ENCODE assay signal across 8 cellular contexts in the genomic region with DNA sequence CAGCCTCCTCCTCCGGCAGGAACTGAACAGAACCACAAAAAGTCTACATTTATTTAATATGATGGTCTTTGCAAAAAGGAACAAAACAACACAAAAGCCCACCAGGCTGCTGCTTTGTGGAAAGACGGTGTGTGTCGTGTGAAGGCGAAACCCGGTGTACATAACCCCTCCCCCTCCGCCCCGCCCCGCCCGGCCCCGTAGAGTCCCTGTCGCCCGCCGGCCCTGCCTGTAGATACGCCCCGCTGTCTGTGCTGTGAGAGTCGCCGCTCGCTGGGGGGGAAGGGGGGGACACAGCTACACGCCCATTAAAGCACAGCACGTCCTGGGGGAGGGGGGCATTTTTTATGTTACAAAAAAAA.
DNase-seq lines count a peak whose midpoint lies in the region; ATAC-seq, FAIRE-seq and TF ChIP-seq lines count a peak whose summit lies in the region.

No MANE protein-coding gene starts in this region.

- ATAC-seq in HepG2: peak; percentile 36
- ATAC-seq in upper lobe of right lung: no peak
- no peak for ATAC-seq in HG02840 (IDR thresholded peaks at IDR 0.05; ENCODE audit: low FRiP score, unreplicated experiment)

- H3K27me3 ChIP-seq in HepG2 (ENCODE audit: control insufficient read depth in 1 of 2, insufficient read depth in 2 of 2, low read length in 2 of 2): peaks cover 16 to 74% of the 10 kb centered on the region in 2 experiments
- H3K27me3 ChIP-seq in upper lobe of right lung: peaks cover 84% of the 10 kb centered on the region

- no peaks in the 10 kb centered on the region for H3K79me2 ChIP-seq in HepG2 (ENCODE audit: insufficient read depth, low read length)

- peaks cover 33% of the 10 kb centered on the region for H3K4me1 ChIP-seq in HepG2 (ENCODE audit: insufficient read depth, low read length)
- H3K4me1 ChIP-seq in upper lobe of right lung: peaks cover 19% of the 10 kb centered on the region

- peak; percentile 41 for DNase-seq in stimulated activated CD4-positive, alpha-beta T cell treated with anti-CD3 and anti-CD28 coated beads, Interleukin-4, amount 100 ng/mL, for 1 hour
- no peak for DNase-seq in stimulated activated CD4-positive, alpha-beta T cell treated with anti-CD3 and anti-CD28 coated beads, Interleukin-12 subunit alpha, Interleukin-12 subunit beta, amount 100 ng/mL, for 4 hours
- DNase-seq in activated naive CD4-positive, alpha-beta T cell treated with Interleukin-2 at 50 U/mL for 16 hours: peak; percentile 34
- DNase-seq in HepG2 (ENCODE audit: low spot score) (no peak), upper lobe of right lung (no peak), OCI-M2 (lab: John Stamatoyannopoulos, UW; ENCODE audit: unreplicated experiment) (no peak), hippocampal formation (lab: John Stamatoyannopoulos, UW) (no peak)

- H3K9me3 ChIP-seq in HepG2 (ENCODE audit: low read length): no peaks in the 10 kb centered on the region
- no peaks in the 10 kb centered on the region for H3K9me3 ChIP-seq in upper lobe of right lung

- POLR2A ChIA-PET in HepG2 (lab: Yijun Ruan, JAX): no interaction called here

- 3% methylated on average over 20 of the region's 20 CpGs for WGBS in HepG2 (ENCODE audit: low lambda C conversion rate)

- no peak overlapping the region for H2AFZ ChIP-seq in HepG2 (ENCODE audit: low read length)

- TF ChIP-seq RAD21 in HepG2 (CRISPR knock-in tag; IDR thresholded peaks at IDR 0.05): no peak

- CTCF ChIA-PET in HepG2 (lab: Yijun Ruan, JAX; ENCODE audit: low intra/inter-chr PET ratio, low total read pairs): no interaction called here

- no peaks in the 10 kb centered on the region for H4K20me1 ChIP-seq in HepG2 (ENCODE audit: insufficient read depth, low read length)

- FAIRE-seq in HepG2 (lab: Jason Lieb, UNC): no peak

- no peak for TF ChIP-seq POLR2A in HepG2 (IDR thresholded peaks at IDR 0.05; ENCODE audit: insufficient read depth in 1 of 2, low read depth in 2 of 2, low read length in 2 of 2)

- in situ Hi-C loops in HepG2 (cut with HindIII; ENCODE audit: extremely low pct_ligation_motif_present, low pct_unique_long_range_greater_than_20kb): no loop called here

- H3K27ac ChIP-seq in HepG2 (ENCODE audit: extremely low read length, insufficient read depth, low read length) (no peak overlapping the region), upper lobe of right lung (no peak overlapping the region)

- TF ChIP-seq CTCF in HepG2 (CRISPR knock-in tag; IDR thresholded peaks at IDR 0.05): no peak
- TF ChIP-seq CTCF in upper lobe of right lung (IDR thresholded peaks at IDR 0.05): no peak

- peak overlapping the region; percentile 92 for H3K4me2 ChIP-seq in HepG2 (ENCODE audit: low read depth, low read length)

- H3K4me3 ChIP-seq in HepG2 (replicated peaks in 1 of 3; ENCODE audit: insufficient read depth in 1 of 3, low read depth in 2 of 3, low read length in 3 of 3) (peak overlapping the region; percentile 30 to 79 (median 57); a peak in 5 of 6 replicates), upper lobe of right lung (peak overlapping the region; percentile 37)

- TF ChIP-seq EP300 in HepG2 (IDR thresholded peaks at IDR 0.05; ENCODE audit: low read depth in 2 of 2, low read length in 2 of 2): no peak
- TF ChIP-seq EP300 in HepG2 (CRISPR knock-in tag; IDR thresholded peaks at IDR 0.05; ENCODE audit: borderline replicate concordance): no peak

- no peak overlapping the region for H3K9ac ChIP-seq in HepG2 (ENCODE audit: insufficient read depth, low read depth, low read length)

- no peaks in the 10 kb centered on the region for H3K36me3 ChIP-seq in HepG2 (replicated peaks in 1 of 2; ENCODE audit: control insufficient read depth in 1 of 2, insufficient read depth in 2 of 2, low read length in 2 of 2)
- H3K36me3 ChIP-seq in upper lobe of right lung: no peaks in the 10 kb centered on the region

- intact Hi-C loops in HepG2 (cut with micrococcal nuclease; ENCODE audit: unreplicated experiment) (loop anchor here (5.0 kb wide), 1 partner anchor 49 kb away; no protein-coding TSS in a partner anchor), upper lobe of right lung (cut with DNase I) (no loop called here)

- no TSS peak for BruUV-seq in HepG2 (replicated peaks; lab: Mats Ljungman, UMichigan)

TF ChIP-seq in HepG2, 621 proteins besides CTCF, POLR2A, EP300 and RAD21 (continues in another document):
- TF ChIP-seq SMYD3 (CRISPR knock-in tag; IDR thresholded peaks at IDR 0.05): no peak
- TF ChIP-seq, protein P1, sequence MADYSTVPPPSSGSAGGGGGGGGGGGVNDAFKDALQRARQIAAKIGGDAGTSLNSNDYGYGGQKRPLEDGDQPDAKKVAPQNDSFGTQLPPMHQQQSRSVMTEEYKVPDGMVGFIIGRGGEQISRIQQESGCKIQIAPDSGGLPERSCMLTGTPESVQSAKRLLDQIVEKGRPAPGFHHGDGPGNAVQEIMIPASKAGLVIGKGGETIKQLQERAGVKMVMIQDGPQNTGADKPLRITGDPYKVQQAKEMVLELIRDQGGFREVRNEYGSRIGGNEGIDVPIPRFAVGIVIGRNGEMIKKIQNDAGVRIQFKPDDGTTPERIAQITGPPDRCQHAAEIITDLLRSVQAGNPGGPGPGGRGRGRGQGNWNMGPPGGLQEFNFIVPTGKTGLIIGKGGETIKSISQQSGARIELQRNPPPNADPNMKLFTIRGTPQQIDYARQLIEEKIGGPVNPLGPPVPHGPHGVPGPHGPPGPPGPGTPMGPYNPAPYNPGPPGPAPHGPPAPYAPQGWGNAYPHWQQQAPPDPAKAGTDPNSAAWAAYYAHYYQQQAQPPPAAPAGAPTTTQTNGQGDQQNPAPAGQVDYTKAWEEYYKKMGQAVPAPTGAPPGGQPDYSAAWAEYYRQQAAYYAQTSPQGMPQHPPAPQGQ (CRISPR knock-in tag; IDR thresholded peaks at IDR 0.05; ENCODE audit: borderline replicate concordance): no peak
- no peak for TF ChIP-seq SKI (IDR thresholded peaks at IDR 0.05; ENCODE audit: partially characterized antibody)
- no peak for TF ChIP-seq HNRNPL (IDR thresholded peaks at IDR 0.05; ENCODE audit: low read depth, low read length)
- no peak for TF ChIP-seq ZBTB7A (CRISPR knock-in tag; IDR thresholded peaks at IDR 0.05)
- TF ChIP-seq NONO (IDR thresholded peaks at IDR 0.05): no peak
- TF ChIP-seq NONO (CRISPR knock-in tag; conservative IDR thresholded peaks at IDR 0.05): no peak
- TF ChIP-seq NFATC3 (CRISPR knock-in tag; IDR thresholded peaks at IDR 0.05): no peak
- no peak for TF ChIP-seq ZBTB40 (IDR thresholded peaks at IDR 0.05)
- TF ChIP-seq ZBTB40 (CRISPR knock-in tag; IDR thresholded peaks at IDR 0.05): no peak
- TF ChIP-seq SIN3A (IDR thresholded peaks at IDR 0.05; ENCODE audit: borderline replicate concordance, low read depth, low read length): no peak
- no peak for TF ChIP-seq NPAS2 (CRISPR knock-in tag; IDR thresholded peaks at IDR 0.05; ENCODE audit: borderline replicate concordance)

Comparison
In these comparisons a context has a peak if more than half of its experiments do, and no peak if none do; other contexts are left out.
1. DNase-seq: peak in stimulated activated CD4-positive, alpha-beta T cell treated with anti-CD3 and anti-CD28 coated beads, Interleukin-4, amount 100 ng/mL, for 1 hour (single experiment) and activated naive CD4-positive, alpha-beta T cell treated with Interleukin-2 at 50 U/mL for 16 hours (single experiment); none in stimulated activated CD4-positive, alpha-beta T cell treated with anti-CD3 and anti-CD28 coated beads, Interleukin-12 subunit alpha, Interleukin-12 subunit beta, amount 100 ng/mL, for 4 hours (single experiment), HepG2 (single experiment), upper lobe of right lung (single experiment), OCI-M2 (single experiment) and hippocampal formation (0 of 2).